39 cellular contexts compared by ENCODE assay signal in the genomic region with DNA sequence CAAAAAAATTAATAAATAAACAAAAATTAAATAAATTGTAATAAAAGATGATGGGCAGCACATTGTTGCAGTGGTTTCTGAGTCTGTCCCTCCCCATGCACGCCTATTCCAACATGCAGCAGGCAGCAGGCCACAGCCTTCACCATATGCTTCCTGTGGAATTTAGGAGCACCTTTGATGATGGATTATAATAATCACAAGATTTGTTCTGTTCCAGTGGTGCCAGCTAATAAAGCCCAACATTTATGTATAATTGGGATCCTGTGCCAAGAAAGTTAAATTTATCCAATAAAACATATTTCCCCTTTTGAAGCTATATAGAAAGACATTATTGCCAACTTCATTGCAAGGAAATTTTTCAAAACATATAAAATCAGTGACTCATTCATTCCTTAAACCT.
"Had no signal": no experiment of that assay in that cellular context is flagged by ENCODE, and none has a peak within 500 bp of the region (broad histone marks: within the 10 kb centered on the region; RNA-seq: fewer than 3 reads in every experiment).

No MANE protein-coding gene starts in this region.

- H3K4me1 Mint-ChIP-seq: activated naive CD4-positive, alpha-beta T cell treated with anti-CD3 and anti-CD28 coated beads, Interleukin-2, amount 10 ng/mL, durations not matched to agents 7 days and 5 days; activated naive CD4-positive, alpha-beta T cell treated with anti-CD3 and anti-CD28 coated beads, Interleukin-2, amount 50 U/mL, for 24 hours; activated naive CD8-positive, alpha-beta T cell treated with anti-CD3 and anti-CD28 coated beads for 36 hours; activated naive CD8-positive, alpha-beta T cell treated with anti-CD3 and anti-CD28 coated beads, Interleukin-2, amount 10 ng/mL, durations not matched to agents 7 days and 5 days; activated naive CD8-positive, alpha-beta T cell treated with anti-CD3 and anti-CD28 coated beads, Interleukin-2, amount 50 U/mL, for 24 hours; activated T-helper 17 cell treated with anti-CD3 and anti-CD28 coated beads, Interleukin-2, amount 50 U/mL, for 72 hours; central memory CD8-positive, alpha-beta T cell had no signal

- H3K27me3 Mint-ChIP-seq: activated naive CD4-positive, alpha-beta T cell treated with anti-CD3 and anti-CD28 coated beads, Interleukin-2, amount 10 ng/mL, durations not matched to agents 7 days and 5 days; activated naive CD8-positive, alpha-beta T cell; activated naive CD8-positive, alpha-beta T cell treated with anti-CD3 and anti-CD28 coated beads, Interleukin-2, amount 10 ng/mL, durations not matched to agents 7 days and 5 days; activated naive CD8-positive, alpha-beta T cell treated with anti-CD3 and anti-CD28 coated beads, Interleukin-2, amount 50 U/mL, for 24 hours; activated T-cell treated with anti-CD3 and anti-CD28 coated beads, Interleukin-2, amount 50 U/mL, for 24 hours; activated T-helper 17 cell treated with anti-CD3 and anti-CD28 coated beads, Interleukin-2, amount 50 U/mL, for 72 hours; brain; central memory CD8-positive, alpha-beta T cell had no signal

- ATAC-seq: activated naive CD4-positive, alpha-beta T cell treated with anti-CD3 and anti-CD28 coated beads, Interleukin-2, amount 50 U/mL, for 72 hours; activated naive CD8-positive, alpha-beta T cell treated with anti-CD3 and anti-CD28 coated beads, Interleukin-2, amount 50 U/mL, for 24 hours; activated T-cell treated with anti-CD3 and anti-CD28 coated beads, Interleukin-2, amount 50 U/mL, for 4 hours; activated T-cell treated with anti-CD3 and anti-CD28 coated beads, Interleukin-2, amount 50 U/mL, for 72 hours; activated T-helper 17 cell treated with anti-CD3 and anti-CD28 coated beads, Interleukin-2, amount 50 U/mL, for 72 hours; body of pancreas had no signal

- H3K36me3 Mint-ChIP-seq: activated naive CD4-positive, alpha-beta T cell treated with anti-CD3 and anti-CD28 coated beads, Interleukin-2, amount 10 ng/mL, durations not matched to agents 7 days and 5 days; activated naive CD4-positive, alpha-beta T cell treated with anti-CD3 and anti-CD28 coated beads, Interleukin-2, amount 50 U/mL, for 24 hours; activated naive CD4-positive, alpha-beta T cell treated with anti-CD3 and anti-CD28 coated beads, Interleukin-2, amount 50 U/mL, for 72 hours; activated naive CD8-positive, alpha-beta T cell; activated naive CD8-positive, alpha-beta T cell treated with anti-CD3 and anti-CD28 coated beads for 36 hours; activated naive CD8-positive, alpha-beta T cell treated with anti-CD3 and anti-CD28 coated beads, Interleukin-2, amount 10 ng/mL, durations not matched to agents 7 days and 5 days; brain had no signal

- H3K27me3 ChIP-seq: adrenal gland, ascending aorta, body of pancreas, brain microvascular endothelial cell, breast epithelium, cardiac muscle cell had no signal

- H3K9me3 Mint-ChIP-seq: activated naive CD4-positive, alpha-beta T cell treated with anti-CD3 and anti-CD28 coated beads for 36 hours; activated naive CD4-positive, alpha-beta T cell treated with anti-CD3 and anti-CD28 coated beads, Interleukin-2, amount 10 ng/mL, durations not matched to agents 7 days and 5 days; activated naive CD4-positive, alpha-beta T cell treated with anti-CD3 and anti-CD28 coated beads, Interleukin-2, amount 50 U/mL, for 72 hours; activated naive CD8-positive, alpha-beta T cell treated with anti-CD3 and anti-CD28 coated beads for 36 hours; activated naive CD8-positive, alpha-beta T cell treated with anti-CD3 and anti-CD28 coated beads, Interleukin-2, amount 10 ng/mL, durations not matched to agents 7 days and 5 days; activated naive CD8-positive, alpha-beta T cell treated with anti-CD3 and anti-CD28 coated beads, Interleukin-2, amount 50 U/mL, for 24 hours; activated T-cell treated with anti-CD3 and anti-CD28 coated beads, Interleukin-2, amount 50 U/mL, for 24 hours; activated T-cell treated with anti-CD3 and anti-CD28 coated beads, Interleukin-2, amount 50 U/mL, for 4 hours; activated T-cell treated with anti-CD3 and anti-CD28 coated beads, Interleukin-2, amount 50 U/mL, for 72 hours; activated T-helper 17 cell treated with anti-CD3 and anti-CD28 coated beads, Interleukin-2, amount 50 U/mL, for 72 hours; activated T-helper 2 cell treated with anti-CD3 and anti-CD28 coated beads, Interferon-gamma antibody, Interleukin-2, Interleukin-4, amounts not matched to agents 10 μg/mL and 5 μg/mL and 100 μg/mL, durations not matched to agents 14 hours and 24 hours and 36 hours had no signal

- H3K9me3 ChIP-seq: adrenal gland, ascending aorta, body of pancreas, breast epithelium had no signal

- H3K4me3 ChIP-seq: adrenal gland, ascending aorta, body of pancreas, breast epithelium, cardiac muscle cell had no signal

- H3K36me3 ChIP-seq: adrenal gland, ascending aorta, brain microvascular endothelial cell, breast epithelium, cardiac muscle cell had no signal

- H3K27ac Mint-ChIP-seq: activated naive CD4-positive, alpha-beta T cell treated with anti-CD3 and anti-CD28 coated beads for 36 hours; activated naive CD4-positive, alpha-beta T cell treated with anti-CD3 and anti-CD28 coated beads, Interleukin-2, amount 10 ng/mL, durations not matched to agents 7 days and 5 days; activated naive CD4-positive, alpha-beta T cell treated with anti-CD3 and anti-CD28 coated beads, Interleukin-2, amount 50 U/mL, for 24 hours; activated naive CD4-positive, alpha-beta T cell treated with anti-CD3 and anti-CD28 coated beads, Interleukin-2, amount 50 U/mL, for 72 hours; activated naive CD8-positive, alpha-beta T cell; activated naive CD8-positive, alpha-beta T cell treated with anti-CD3 and anti-CD28 coated beads for 36 hours; activated naive CD8-positive, alpha-beta T cell treated with anti-CD3 and anti-CD28 coated beads, Interleukin-2, amount 10 ng/mL, durations not matched to agents 7 days and 5 days; activated naive CD8-positive, alpha-beta T cell treated with anti-CD3 and anti-CD28 coated beads, Interleukin-2, amount 50 U/mL, for 24 hours; activated T-cell treated with anti-CD3 and anti-CD28 coated beads, Interleukin-2, amount 50 U/mL, for 24 hours; activated T-cell treated with anti-CD3 and anti-CD28 coated beads, Interleukin-2, amount 50 U/mL, for 72 hours; activated T-helper 1 cell treated with anti-CD3 and anti-CD28 coated beads, Interleukin-12 subunit alpha, Interleukin-12 subunit beta, Interleukin-2, Interleukin-4 antibody, amounts not matched to agents 30 ng/mL and 10 ng/mL and 1 ng/mL, durations not matched to agents 14 hours and 24 hours and 36 hours; activated T-helper 17 cell treated with anti-CD3 and anti-CD28 coated beads, Interleukin-2, amount 50 U/mL, for 72 hours; activated T-helper 2 cell treated with anti-CD3 and anti-CD28 coated beads, Interferon-gamma antibody, Interleukin-2, Interleukin-4, amounts not matched to agents 10 μg/mL and 5 μg/mL and 100 μg/mL, durations not matched to agents 14 hours and 24 hours and 36 hours had no signal

- DNase-seq: activated effector memory CD4-positive, alpha-beta T cell treated with anti-CD3 and anti-CD28 coated beads, Interleukin-2, amount 50 U/mL, for 16 hours; activated effector memory CD4-positive, alpha-beta T cell treated with Interleukin-2 at 50 U/mL for 16 hours; activated gamma-delta T cell; activated gamma-delta T cell treated with Interleukin-2 at 50 U/mL for 16 hours; activated naive CD4-positive, alpha-beta T cell; activated naive CD4-positive, alpha-beta T cell treated with anti-CD3 and anti-CD28 coated beads for 36 hours; activated naive CD4-positive, alpha-beta T cell treated with anti-CD3 and anti-CD28 coated beads, Interleukin-2, amount 10 ng/mL, durations not matched to agents 7 days and 5 days; activated naive CD4-positive, alpha-beta T cell treated with anti-CD3 and anti-CD28 coated beads, Interleukin-2, amount 50 U/mL, for 16 hours; activated naive CD4-positive, alpha-beta T cell treated with Interleukin-2 at 50 U/mL for 16 hours; activated naive CD8-positive, alpha-beta T cell treated with anti-CD3 and anti-CD28 coated beads for 36 hours; activated naive CD8-positive, alpha-beta T cell treated with anti-CD3 and anti-CD28 coated beads, Interleukin-2, amount 10 ng/mL, durations not matched to agents 7 days and 5 days; activated naive CD8-positive, alpha-beta T cell treated with anti-CD3 and anti-CD28 coated beads, Interleukin-2, amount 50 U/mL, for 24 hours; activated T-cell treated with anti-CD3 and anti-CD28 coated beads for 4 hours; activated T-cell treated with anti-CD3 and anti-CD28 coated beads, Interleukin-2, amount 50 U/mL, for 1 hour; activated T-cell treated with anti-CD3 and anti-CD28 coated beads, Interleukin-2, amount 50 U/mL, for 24 hours; activated T-cell treated with anti-CD3 and anti-CD28 coated beads, Interleukin-2, amount 50 U/mL, for 4 hours; activated T-cell treated with anti-CD3 and anti-CD28 coated beads, Interleukin-2, amount 50 U/mL, for 48 hours; activated T-cell treated with anti-CD3 and anti-CD28 coated beads, Interleukin-2, amount 50 U/mL, for 72 hours; adrenal gland; amniotic stem cell; amygdala; anterior cingulate cortex; aorta; body of pancreas; brain microvascular endothelial cell; caudate nucleus; central memory CD4-positive, alpha-beta T cell; cerebellar nuclear complex had no signal

- H3K4me3 Mint-ChIP-seq: activated naive CD4-positive, alpha-beta T cell treated with anti-CD3 and anti-CD28 coated beads for 36 hours; activated naive CD4-positive, alpha-beta T cell treated with anti-CD3 and anti-CD28 coated beads, Interleukin-2, amount 10 ng/mL, durations not matched to agents 7 days and 5 days; activated naive CD4-positive, alpha-beta T cell treated with anti-CD3 and anti-CD28 coated beads, Interleukin-2, amount 50 U/mL, for 24 hours; activated naive CD8-positive, alpha-beta T cell; activated naive CD8-positive, alpha-beta T cell treated with anti-CD3 and anti-CD28 coated beads for 36 hours; activated naive CD8-positive, alpha-beta T cell treated with anti-CD3 and anti-CD28 coated beads, Interleukin-2, amount 10 ng/mL, durations not matched to agents 7 days and 5 days; activated naive CD8-positive, alpha-beta T cell treated with anti-CD3 and anti-CD28 coated beads, Interleukin-2, amount 50 U/mL, for 24 hours; activated T-cell treated with anti-CD3 and anti-CD28 coated beads, Interleukin-2, amount 50 U/mL, for 24 hours; activated T-cell treated with anti-CD3 and anti-CD28 coated beads, Interleukin-2, amount 50 U/mL, for 4 hours; activated T-cell treated with anti-CD3 and anti-CD28 coated beads, Interleukin-2, amount 50 U/mL, for 72 hours; activated T-helper 1 cell treated with anti-CD3 and anti-CD28 coated beads, Interleukin-12 subunit alpha, Interleukin-12 subunit beta, Interleukin-2, Interleukin-4 antibody, amounts not matched to agents 30 ng/mL and 10 ng/mL and 1 ng/mL, durations not matched to agents 14 hours and 24 hours and 36 hours; activated T-helper 17 cell treated with anti-CD3 and anti-CD28 coated beads, Interleukin-2, amount 50 U/mL, for 72 hours; brain; central memory CD8-positive, alpha-beta T cell had no signal
